Comparison of ENCODE assay signal across 8 cellular contexts in genomic region chr12:27822076-27822712, GRCh38. TPM values are rescaled to one million over a fixed set of nuclear protein-coding genes. Genes with fewer than 3 reads are reported as not detected.
A peak's percentile ranks its signal among the peaks of the same experiment; 100 is the strongest.
DNase-seq lines count a peak whose midpoint lies in the region; ATAC-seq and TF ChIP-seq lines count a peak whose summit lies in the region.

No MANE protein-coding gene starts in this region.

- peak; percentile 47; the same call in 1 of the 2 replicates for ATAC-seq in HCT116

- H2AFZ ChIP-seq in HCT116 (ENCODE audit: low read depth, low read length, poor library complexity, severe bottlenecking): peak overlapping the region; percentile 94

- no TSS peak for BruUV-seq in HCT116 (replicated peaks; lab: Mats Ljungman, UMichigan)

- no peak overlapping the region for H3K27ac ChIP-seq in HCT116 (ENCODE audit: low read depth, low read length)

- TF ChIP-seq RAD21 in HCT116 (IDR thresholded peaks at IDR 0.05; ENCODE audit: low read depth): no peak

- no peaks in the 10 kb centered on the region for H3K9me3 ChIP-seq in HCT116 (ENCODE audit: control insufficient read depth in 1 of 2, insufficient read depth in 1 of 2, low read depth in 1 of 2, low read length in 2 of 2)

- H4K20me1 ChIP-seq in HCT116 (ENCODE audit: insufficient read depth): no peaks in the 10 kb centered on the region

- intact Hi-C loops in HCT116 (cut with micrococcal nuclease): loop anchor here (10.0 kb wide), 1 partner anchor 353 kb away; no protein-coding TSS in a partner anchor

- peak overlapping the region; percentile 61 for H3K4me2 ChIP-seq in HCT116 (ENCODE audit: low read length)

- H3K36me3 ChIP-seq in HCT116 (ENCODE audit: control insufficient read depth in 1 of 2, insufficient read depth in 2 of 2, low read length in 2 of 2): no peaks in the 10 kb centered on the region

- H3K27me3 ChIP-seq in HCT116 (ENCODE audit: insufficient read depth, low read length): no peaks in the 10 kb centered on the region

- H3K9me2 ChIP-seq in HCT116 (ENCODE audit: insufficient read depth): no peaks in the 10 kb centered on the region

- TF ChIP-seq POLR2A in HCT116 (IDR thresholded peaks at IDR 0.05; ENCODE audit: borderline replicate concordance, extremely low read depth, insufficient read depth, insufficient read length): no peak

- H3K9ac ChIP-seq in HCT116 (ENCODE audit: low read length): no peak overlapping the region

- CTCF ChIA-PET in GM10248 (lab: Yijun Ruan, JAX): interaction anchor here (0.7 to 4.8 kb wide), 32 partner anchors 8 to 1050 kb away, joined by 3 to 49 read pairs (median 5); partner anchors contain the start of genes KLHL42 and MANSC4
- CTCF ChIA-PET in HCT116 (lab: Charles Lee): interaction anchor here (0.5 to 3.0 kb wide), 8 partner anchors 8 to 118 kb away, joined by 3 to 25 read pairs (median 6); partner anchors contain the start of genes KLHL42 and MANSC4

- RAD21 ChIA-PET in HCT116 (lab: Charles Lee; ENCODE audit: low non-redundant PET in 1 of 2, low total read pairs in 2 of 2, uncharacterized antibody in 2 of 2, unreplicated experiment in 2 of 2): interaction anchor here (0.5 to 1.3 kb wide), 3 partner anchors 27 to 89 kb away, joined by 3 to 4 read pairs (median 4); no protein-coding TSS in a partner anchor

- H3K4me3 ChIP-seq in HCT116 (replicated peaks in 1 of 2; ENCODE audit: low read depth in 1 of 2, low read length in 2 of 2): no peak overlapping the region

- DNase-seq in GM10248 (ENCODE audit: extremely low spot score): peak; percentile 58
- peak; percentile 22 for DNase-seq in HCT116 (ENCODE audit: low read depth, low spot score)
- DNase-seq in NAMALWA (ENCODE audit: low spot score): peak; percentile 49
- peak; percentile 45 for DNase-seq in activated T-cell treated with anti-CD3 and anti-CD28 coated beads for 4 hours
- peak; percentile 27 for DNase-seq in kidney glomerular epithelial cell (lab: John Stamatoyannopoulos, UW)
- DNase-seq in midbrain (lab: John Stamatoyannopoulos, UW): no peak
- DNase-seq in DMS153 treated with DMSO at 0.1 percent for 48 hours (lab: John Stamatoyannopoulos, UW; ENCODE audit: unreplicated experiment): no peak
- no peak for DNase-seq in NCI-H510A treated with DMSO at 0.1 percent for 48 hours (lab: John Stamatoyannopoulos, UW)

- peaks cover 0 to 16% of the 10 kb centered on the region in 2 experiments; a peak in 2 of 4 replicates for H3K4me1 ChIP-seq in HCT116 (ENCODE audit: control insufficient read depth in 1 of 2, insufficient read depth in 2 of 2, low read length in 2 of 2)

- H3K79me2 ChIP-seq in HCT116 (ENCODE audit: insufficient read depth, low read length): no peaks in the 10 kb centered on the region

- POLR2A ChIA-PET in GM10248 (lab: Yijun Ruan, JAX): interaction anchor here (0.6 to 1.0 kb wide), 2 partner anchors 368 to 869 kb away, joined by 3 to 11 read pairs; partner anchors contain the start of gene CCDC91
- POLR2A ChIA-PET in HCT116 (lab: Charles Lee): no interaction called here

- TF ChIP-seq CTCF in GM10248 (IDR thresholded peaks at IDR 0.05; ENCODE audit: control extremely low read depth, extremely low read depth, low read depth, missing control alignments) (no peak), HCT116 (IDR thresholded peaks at IDR 0.05 in 2 of 3, conservative IDR thresholded peaks at IDR 0.05 in 1 of 3; ENCODE audit: borderline replicate concordance in 1 of 3, insufficient read depth in 1 of 3, low read depth in 2 of 3, low read length in 2 of 3) (no peak)

TF ChIP-seq in HCT116, 20 proteins besides CTCF, POLR2A, EP300 and RAD21:
- TF ChIP-seq MAX (IDR thresholded peaks at IDR 0.05) (no peak), YY1 (IDR thresholded peaks at IDR 0.05; ENCODE audit: extremely low read depth, insufficient replicate concordance, low read depth, low read length) (no peak), ZFX (IDR thresholded peaks at IDR 0.05) (no peak), ZNF274 (IDR thresholded peaks at IDR 0.05; ENCODE audit: low read depth, low read length) (no peak), CEBPB (IDR thresholded peaks at IDR 0.05; ENCODE audit: low read depth) (0 out of 2 replicates have a peak, but pooled peaks have one; percentile 17), SP1 (IDR thresholded peaks at IDR 0.05; ENCODE audit: low read depth) (0 out of 2 replicates have a peak, but pooled peaks have one; percentile 38), POLR2AphosphoS5 (IDR thresholded peaks at IDR 0.05; ENCODE audit: low read depth, low read length) (no peak), ZBTB33 (IDR thresholded peaks at IDR 0.05; ENCODE audit: extremely low read depth, insufficient replicate concordance, low read length) (no peak), FOSL1 (IDR thresholded peaks at IDR 0.05; ENCODE audit: low read depth) (peak; percentile 45; the same call in 1 of the 2 replicates), JUND (IDR thresholded peaks at IDR 0.05) (peak; percentile 17; the same call in 1 of the 2 replicates), TCF7L2 (IDR thresholded peaks at IDR 0.05; ENCODE audit: borderline replicate concordance, extremely low read depth, insufficient read depth, insufficient read length) (peak; percentile 24)

RNA-seq across cellular contexts. Expression of gene MANSC4, which starts 42.2 kb away (rescaled TPM):
- total RNA-seq in HCT116 (2021; ENCODE audit: unreplicated experiment): not detected
- not detected in 2 replicates for polyA plus RNA-seq in HCT116 (2012)

RNA-seq across cellular contexts. Expression of gene KLHL42, which starts 42.2 kb away (rescaled TPM):
- total RNA-seq in HCT116 (2021; ENCODE audit: unreplicated experiment): 21.5 TPM
- 9.8 and 10.2 TPM in 2 replicates for polyA plus RNA-seq in HCT116 (2012)

Comparison
In these comparisons a context has a peak if more than half of its experiments do, and no peak if none do; other contexts are left out.
1. DNase-seq: peak in GM10248 (single experiment), HCT116 (single experiment), NAMALWA (single experiment), activated T-cell treated with anti-CD3 and anti-CD28 coated beads for 4 hours (single experiment) and kidney glomerular epithelial cell (single experiment); none in midbrain (single experiment), DMS153 treated with DMSO at 0.1 percent for 48 hours (single experiment) and NCI-H510A treated with DMSO at 0.1 percent for 48 hours (single experiment).